Comparison of ENCODE assay signal across 10 cellular contexts in the genomic region with DNA sequence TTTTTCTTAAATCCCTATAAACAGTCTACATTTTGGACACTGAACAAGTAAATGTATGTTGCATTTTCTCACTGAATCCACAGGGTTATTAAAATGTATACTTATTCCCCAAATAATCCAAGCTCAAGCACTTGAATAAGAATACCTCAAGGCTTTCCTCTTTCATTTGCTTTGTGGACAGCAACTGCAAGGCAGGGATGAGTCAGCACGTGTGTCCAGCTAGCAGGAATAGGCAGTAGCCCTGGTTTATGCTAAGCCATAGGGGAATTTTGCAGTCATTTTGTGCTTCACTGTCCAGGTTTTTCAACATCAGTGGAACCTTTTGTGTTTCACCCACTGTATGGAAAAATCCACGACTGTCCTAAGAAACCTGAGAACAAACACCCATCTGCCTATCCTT.
DNase-seq lines count a peak whose midpoint lies in the region; ATAC-seq and TF ChIP-seq lines count a peak whose summit lies in the region.
"Had no signal": no experiment of that assay in that cellular context is flagged by ENCODE, and none has a peak within 500 bp of the region (broad histone marks: within the 10 kb centered on the region; RNA-seq: fewer than 3 reads in every experiment).

No MANE protein-coding gene starts in this region.

- CTCF ChIA-PET in WTC11 (lab: Charles Lee) (no interaction called here), A673 (lab: Charles Lee) (interaction anchor here (1.1 kb wide), 1 partner anchor 528 kb away, joined by 4 read pairs; no protein-coding TSS in a partner anchor)

- H3K4me1 ChIP-seq in left lung (no peaks in the 10 kb centered on the region), A673 (ENCODE audit: insufficient read depth, low read length, poor library complexity, severe bottlenecking) (peaks cover 16% of the 10 kb centered on the region)

- DNase-seq in EL (peak; percentile 38), HK-2 (ENCODE audit: unreplicated experiment) (peak; percentile 11), WTC11 (ENCODE audit: low spot score) (no peak), left lung (no peak), mucosa of gallbladder (ENCODE audit: low spot score) (no peak), A673 (ENCODE audit: low spot score) (no peak)
- DNase-seq: activated CD8-positive, alpha-beta T cell treated with anti-CD3 and anti-CD28 coated beads, Interleukin-2, amount 10 ng/mL, durations not matched to agents 7 days and 5 days; caudate nucleus had no signal

- no peak overlapping the region for H3K4me3 Mint-ChIP-seq in WTC11
- H3K4me3 Mint-ChIP-seq: activated CD8-positive, alpha-beta T cell treated with anti-CD3 and anti-CD28 coated beads, Interleukin-2, amount 10 ng/mL, durations not matched to agents 7 days and 5 days had no signal

- H3K27me3 Mint-ChIP-seq in WTC11 (ENCODE audit: low read depth): no peaks in the 10 kb centered on the region

- H3K4me3 ChIP-seq in left lung (no peak overlapping the region), A673 (ENCODE audit: low read depth, low read length, poor library complexity, severe bottlenecking) (no peak overlapping the region)

- BruUV-seq in A673 (replicated peaks; lab: Mats Ljungman, UMichigan): no TSS peak

- no peaks in the 10 kb centered on the region for H3K9me3 Mint-ChIP-seq in WTC11

- H3K36me3 Mint-ChIP-seq in WTC11: no peaks in the 10 kb centered on the region

- H3K9me3 ChIP-seq in left lung (no peaks in the 10 kb centered on the region), A673 (ENCODE audit: low read depth, low read length, poor library complexity, severe bottlenecking) (no peaks in the 10 kb centered on the region)

- H3K27me3 ChIP-seq in left lung (no peaks in the 10 kb centered on the region), A673 (replicated peaks; ENCODE audit: insufficient read depth, low read depth, low read length, poor library complexity) (no peaks in the 10 kb centered on the region)

- POLR2A ChIA-PET in WTC11 (lab: Charles Lee) (no interaction called here), A673 (lab: Charles Lee; ENCODE audit: low non-redundant PET) (no interaction called here)

- peaks cover 10% of the 10 kb centered on the region for H3K4me1 Mint-ChIP-seq in WTC11

- TF ChIP-seq CTCF in WTC11 (IDR thresholded peaks at IDR 0.05) (no peak), left lung (IDR thresholded peaks at IDR 0.05) (no peak), A673 (conservative IDR thresholded peaks at IDR 0.05; ENCODE audit: low read depth, low read length) (no peak)

- H3K27ac Mint-ChIP-seq in WTC11: no peak overlapping the region
- H3K27ac Mint-ChIP-seq: activated CD8-positive, alpha-beta T cell treated with anti-CD3 and anti-CD28 coated beads, Interleukin-2, amount 10 ng/mL, durations not matched to agents 7 days and 5 days had no signal

- no peaks in the 10 kb centered on the region for H3K36me3 ChIP-seq in left lung
- H3K36me3 ChIP-seq in A673 (ENCODE audit: insufficient read depth, low read length, poor library complexity, severe bottlenecking): no peaks in the 10 kb centered on the region

- intact Hi-C loops in left lung (cut with DNase I) (loop anchor here in 1 of 2 donors (10.0 kb wide), 1 partner anchor 525 kb away; no protein-coding TSS in a partner anchor), A673 (cut with micrococcal nuclease; ENCODE audit: unreplicated experiment) (loop anchor here (5.0 kb wide), 1 partner anchor 878 kb away; no protein-coding TSS in a partner anchor)

- ATAC-seq in WTC11: peak; percentile 30; the same call in 1 of the 2 replicates
- peak; percentile 62 for ATAC-seq in left lung
- ATAC-seq in HG03108 (IDR thresholded peaks at IDR 0.05; ENCODE audit: unreplicated experiment): no peak
- ATAC-seq in HG03175 (IDR thresholded peaks at IDR 0.05; ENCODE audit: unreplicated experiment): no peak
- ATAC-seq: activated CD8-positive, alpha-beta T cell treated with anti-CD3 and anti-CD28 coated beads, Interleukin-2, amount 10 ng/mL, durations not matched to agents 7 days and 5 days had no signal

- no peak overlapping the region for H3K27ac ChIP-seq in left lung
- no peak overlapping the region for H3K27ac ChIP-seq in A673 (ENCODE audit: low read depth, low read length, poor library complexity, severe bottlenecking)

TF ChIP-seq in WTC11, 78 proteins besides CTCF, POLR2A, EP300 and RAD21:
- no peak for TF ChIP-seq RELA (CRISPR knock-in tag; IDR thresholded peaks at IDR 0.05; ENCODE audit: borderline replicate concordance)
- no peak for TF ChIP-seq ZNF138 (CRISPR knock-in tag; conservative IDR thresholded peaks at IDR 0.05)
- TF ChIP-seq, protein P1, sequence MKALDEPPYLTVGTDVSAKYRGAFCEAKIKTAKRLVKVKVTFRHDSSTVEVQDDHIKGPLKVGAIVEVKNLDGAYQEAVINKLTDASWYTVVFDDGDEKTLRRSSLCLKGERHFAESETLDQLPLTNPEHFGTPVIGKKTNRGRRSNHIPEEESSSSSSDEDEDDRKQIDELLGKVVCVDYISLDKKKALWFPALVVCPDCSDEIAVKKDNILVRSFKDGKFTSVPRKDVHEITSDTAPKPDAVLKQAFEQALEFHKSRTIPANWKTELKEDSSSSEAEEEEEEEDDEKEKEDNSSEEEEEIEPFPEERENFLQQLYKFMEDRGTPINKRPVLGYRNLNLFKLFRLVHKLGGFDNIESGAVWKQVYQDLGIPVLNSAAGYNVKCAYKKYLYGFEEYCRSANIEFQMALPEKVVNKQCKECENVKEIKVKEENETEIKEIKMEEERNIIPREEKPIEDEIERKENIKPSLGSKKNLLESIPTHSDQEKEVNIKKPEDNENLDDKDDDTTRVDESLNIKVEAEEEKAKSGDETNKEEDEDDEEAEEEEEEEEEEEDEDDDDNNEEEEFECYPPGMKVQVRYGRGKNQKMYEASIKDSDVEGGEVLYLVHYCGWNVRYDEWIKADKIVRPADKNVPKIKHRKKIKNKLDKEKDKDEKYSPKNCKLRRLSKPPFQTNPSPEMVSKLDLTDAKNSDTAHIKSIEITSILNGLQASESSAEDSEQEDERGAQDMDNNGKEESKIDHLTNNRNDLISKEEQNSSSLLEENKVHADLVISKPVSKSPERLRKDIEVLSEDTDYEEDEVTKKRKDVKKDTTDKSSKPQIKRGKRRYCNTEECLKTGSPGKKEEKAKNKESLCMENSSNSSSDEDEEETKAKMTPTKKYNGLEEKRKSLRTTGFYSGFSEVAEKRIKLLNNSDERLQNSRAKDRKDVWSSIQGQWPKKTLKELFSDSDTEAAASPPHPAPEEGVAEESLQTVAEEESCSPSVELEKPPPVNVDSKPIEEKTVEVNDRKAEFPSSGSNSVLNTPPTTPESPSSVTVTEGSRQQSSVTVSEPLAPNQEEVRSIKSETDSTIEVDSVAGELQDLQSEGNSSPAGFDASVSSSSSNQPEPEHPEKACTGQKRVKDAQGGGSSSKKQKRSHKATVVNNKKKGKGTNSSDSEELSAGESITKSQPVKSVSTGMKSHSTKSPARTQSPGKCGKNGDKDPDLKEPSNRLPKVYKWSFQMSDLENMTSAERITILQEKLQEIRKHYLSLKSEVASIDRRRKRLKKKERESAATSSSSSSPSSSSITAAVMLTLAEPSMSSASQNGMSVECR (CRISPR knock-in tag; IDR thresholded peaks at IDR 0.05; ENCODE audit: borderline replicate concordance): no peak
- TF ChIP-seq MYBL2 (CRISPR knock-in tag; IDR thresholded peaks at IDR 0.05): no peak
- TF ChIP-seq JUN (CRISPR knock-in tag; IDR thresholded peaks at IDR 0.05): no peak
- TF ChIP-seq ZNF263 (CRISPR knock-in tag; IDR thresholded peaks at IDR 0.05; ENCODE audit: low read depth): no peak
- TF ChIP-seq, protein P2, sequence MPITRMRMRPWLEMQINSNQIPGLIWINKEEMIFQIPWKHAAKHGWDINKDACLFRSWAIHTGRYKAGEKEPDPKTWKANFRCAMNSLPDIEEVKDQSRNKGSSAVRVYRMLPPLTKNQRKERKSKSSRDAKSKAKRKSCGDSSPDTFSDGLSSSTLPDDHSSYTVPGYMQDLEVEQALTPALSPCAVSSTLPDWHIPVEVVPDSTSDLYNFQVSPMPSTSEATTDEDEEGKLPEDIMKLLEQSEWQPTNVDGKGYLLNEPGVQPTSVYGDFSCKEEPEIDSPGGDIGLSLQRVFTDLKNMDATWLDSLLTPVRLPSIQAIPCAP (CRISPR knock-in tag; IDR thresholded peaks at IDR 0.05): no peak

Comparison
In these comparisons a context has a peak if more than half of its experiments do, and no peak if none do; other contexts are left out.
1. DNase-seq: peak in EL (single experiment) and HK-2 (single experiment); none in WTC11 (single experiment), left lung (0 of 2), mucosa of gallbladder (single experiment) and A673 (single experiment).
2. ATAC-seq: peak in WTC11 (single experiment) and left lung (single experiment); none in HG03108 (single experiment) and HG03175 (single experiment).